In genomic region chr13:43874512-43875092, GRCh38 we compare ENCODE assay signal across 9 cellular contexts. TPM values are rescaled to one million over a fixed set of nuclear protein-coding genes. Genes with fewer than 3 reads are reported as not detected.
DNase-seq lines count a peak whose midpoint lies in the region; ATAC-seq and TF ChIP-seq lines count a peak whose summit lies in the region.
"Had no signal": no experiment of that assay in that cellular context is flagged by ENCODE, and none has a peak within 500 bp of the region (broad histone marks: within the 10 kb centered on the region; RNA-seq: fewer than 3 reads in every experiment).

No MANE protein-coding gene starts in this region.

- DNase-seq in GM03348 (ENCODE audit: low spot score) (peak; percentile 24), NCI-H146 treated with DMSO at 0.1 percent for 48 hours (lab: John Stamatoyannopoulos, UW; ENCODE audit: unreplicated experiment) (peak; percentile 30), cerebellum (ENCODE audit: low spot score) (peak; percentile 7), neural progenitor cell (ENCODE audit: low spot score) (no peak), NCI-H1436 (lab: John Stamatoyannopoulos, UW) (no peak)
- no peak for DNase-seq in stimulated activated CD4-positive, alpha-beta T cell treated with anti-CD3 and anti-CD28 coated beads, Interleukin-1b, Interleukin-23, amount 100 ng/mL, for 48 hours

- H3F3A ChIP-seq in neural progenitor cell (ENCODE audit: low read depth): peaks cover 9% of the 10 kb centered on the region

- no peaks in the 10 kb centered on the region for H3K36me3 ChIP-seq in neural progenitor cell

- no peak overlapping the region for H3K27ac Mint-ChIP-seq in neural progenitor cell

- peak; percentile 68 for TF ChIP-seq CTCF in neural progenitor cell (IDR thresholded peaks at IDR 0.05)

- no peaks in the 10 kb centered on the region for H3K9me3 ChIP-seq in neural progenitor cell (ENCODE audit: low read depth)
- H3K9me3 ChIP-seq: SJSA1 had no signal

- no peaks in the 10 kb centered on the region for H3K36me3 Mint-ChIP-seq in neural progenitor cell

- no peaks in the 10 kb centered on the region for H4K20me1 ChIP-seq in neural progenitor cell (ENCODE audit: low read depth)

- H3K9me3 Mint-ChIP-seq in neural progenitor cell: no peaks in the 10 kb centered on the region

- peaks cover 7% of the 10 kb centered on the region for H3K79me2 ChIP-seq in neural progenitor cell (ENCODE audit: low read depth)

- peaks cover 11% of the 10 kb centered on the region for H3K4me1 ChIP-seq in neural progenitor cell

- no peak overlapping the region for H3K27ac ChIP-seq in neural progenitor cell
- H3K27ac ChIP-seq: SJSA1 had no signal

- H3K4me3 Mint-ChIP-seq in neural progenitor cell: no peak overlapping the region

- H3K9ac ChIP-seq in neural progenitor cell: no peak overlapping the region

- H3K27me3 Mint-ChIP-seq in neural progenitor cell (ENCODE audit: insufficient read depth, low read depth): peaks cover 3% of the 10 kb centered on the region

- H2AFZ ChIP-seq in neural progenitor cell (replicated peaks): no peak overlapping the region

- no peak overlapping the region for H3K4me3 ChIP-seq in neural progenitor cell
- H3K4me3 ChIP-seq: SJSA1 had no signal

- H3K27me3 ChIP-seq in neural progenitor cell: peaks cover 2% of the 10 kb centered on the region
- H3K27me3 ChIP-seq: SJSA1 had no signal

- H3K4me1 Mint-ChIP-seq in neural progenitor cell: peaks cover 8% of the 10 kb centered on the region

- ATAC-seq in GM18868 (IDR thresholded peaks at IDR 0.05; ENCODE audit: unreplicated experiment) (no peak), GM21390 (IDR thresholded peaks at IDR 0.05; ENCODE audit: unreplicated experiment) (no peak)

- no peak overlapping the region for H3K4me2 ChIP-seq in neural progenitor cell

RNA-seq across cellular contexts. Expression of gene CCDC122, which starts 4.9 kb away (rescaled TPM):
- 4.2 TPM for total RNA-seq in cerebellum
- total RNA-seq in neural progenitor cell (ENCODE audit: low replicate concordance): 12.0 and 24.4 TPM in 2 replicates

RNA-seq across cellular contexts. Expression of gene LACC1, which starts 5.1 kb away (rescaled TPM):
- total RNA-seq in cerebellum (2.4 TPM), neural progenitor cell (ENCODE audit: low replicate concordance) (0.84 and 1.7 TPM in 2 replicates)

Comparison
In these comparisons a context has a peak if more than half of its experiments do, and no peak if none do; other contexts are left out.
1. DNase-seq: peak in GM03348 (single experiment), NCI-H146 treated with DMSO at 0.1 percent for 48 hours (single experiment) and cerebellum (single experiment); none in neural progenitor cell (single experiment), NCI-H1436 (single experiment) and stimulated activated CD4-positive, alpha-beta T cell treated with anti-CD3 and anti-CD28 coated beads, Interleukin-1b, Interleukin-23, amount 100 ng/mL, for 48 hours (single experiment).